ENCODE assay signal across 1 cellular context in genomic region chr13:45925151-45925550, GRCh38.
TF ChIP-seq lines count a peak whose summit lies in the region.

No MANE protein-coding gene starts in this region.

TF ChIP-seq in HCT116, 20 proteins besides CTCF, POLR2A, EP300 and RAD21 (continued from another document):
- TF ChIP-seq ZBTB33 (IDR thresholded peaks at IDR 0.05; ENCODE audit: extremely low read depth, insufficient replicate concordance, low read length) (no peak), EZH2phosphoT487 (IDR thresholded peaks at IDR 0.05; ENCODE audit: borderline replicate concordance) (no peak), ZFX (IDR thresholded peaks at IDR 0.05) (no peak), TCF7L2 (IDR thresholded peaks at IDR 0.05; ENCODE audit: borderline replicate concordance, extremely low read depth, insufficient read depth, insufficient read length) (no peak), ATF3 (IDR thresholded peaks at IDR 0.05) (no peak), SRF (IDR thresholded peaks at IDR 0.05; ENCODE audit: low read depth) (no peak), JUND (IDR thresholded peaks at IDR 0.05) (no peak)
